In the genomic region with DNA sequence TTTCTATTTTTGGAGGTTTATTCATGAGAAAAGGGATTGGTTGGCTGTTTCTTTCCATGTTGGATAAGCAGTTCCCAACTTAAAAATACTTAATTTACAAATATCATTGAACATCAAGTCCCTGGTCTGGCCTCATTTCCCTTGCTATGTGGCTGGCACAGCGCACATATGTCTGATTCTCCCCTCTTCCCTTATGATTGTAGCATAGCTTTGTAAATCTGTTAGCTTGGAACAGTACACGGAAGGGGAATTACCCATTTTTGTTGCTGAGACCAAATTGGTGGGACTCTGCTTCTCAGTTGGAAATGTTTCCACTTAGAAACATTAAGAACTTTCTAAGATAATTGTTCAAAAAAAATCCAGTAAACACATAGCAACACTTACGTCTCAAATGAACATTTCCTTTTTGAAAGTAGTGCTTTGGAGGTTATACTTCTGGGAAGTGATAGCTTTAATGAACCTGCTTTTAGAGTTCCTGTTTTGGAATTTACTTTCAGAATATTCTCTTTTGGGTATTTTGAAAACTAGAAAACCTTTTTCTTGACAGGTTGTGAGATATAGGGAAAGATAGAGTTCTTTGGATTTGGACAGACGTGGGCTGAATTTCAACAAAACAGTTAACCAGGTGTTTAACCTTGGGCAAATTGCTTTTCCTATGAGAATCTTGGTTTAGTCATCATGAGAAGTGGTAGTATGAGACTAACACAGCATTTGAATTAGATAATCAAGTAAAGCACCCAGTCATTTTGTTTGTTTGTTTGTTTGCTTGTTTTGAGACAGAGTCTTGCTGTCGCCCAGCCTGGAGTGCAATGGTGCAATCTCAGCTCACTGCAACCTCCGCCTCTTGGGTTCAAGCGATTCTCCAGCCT, we compare ENCODE assay signal across 14 cellular contexts. TPM values are rescaled to one million over a fixed set of nuclear protein-coding genes. Genes with fewer than 3 reads are reported as not detected.
DNase-seq lines count a peak whose midpoint lies in the region; ATAC-seq lines count a peak whose summit lies in the region.
"Had no signal": no experiment of that assay in that cellular context is flagged by ENCODE, and none has a peak within 500 bp of the region (broad histone marks: within the 10 kb centered on the region; RNA-seq: fewer than 3 reads in every experiment).

No MANE protein-coding gene starts in this region.

- no peak for DNase-seq in activated T-helper 1 cell treated with anti-CD3 and anti-CD28 coated beads, Interleukin-12 subunit alpha, Interleukin-12 subunit beta, Interleukin-2, Interleukin-4 antibody, amounts not matched to agents 30 ng/mL and 10 ng/mL and 1 ng/mL, durations not matched to agents 14 hours and 24 hours and 36 hours (ENCODE audit: low spot score)
- no peak for DNase-seq in naive B cell
- DNase-seq in NCI-H1694 treated with DMSO at 0.1 percent for 48 hours (lab: John Stamatoyannopoulos, UW), result no peak
- DNase-seq in H4 (ENCODE audit: low spot score), result no peak
- no peak for DNase-seq in NCI-H446 (lab: John Stamatoyannopoulos, UW)
- DNase-seq in stimulated activated CD8-positive, alpha-beta memory T cell treated with anti-CD3 and anti-CD28 coated beads, Interleukin-4, amount 100 ng/mL, for 48 hours, result no peak
- DNase-seq: anterior cingulate cortex; Calu3; effector CD4-positive, alpha-beta T cell; stimulated activated CD4-positive, alpha-beta T cell treated with anti-CD3 and anti-CD28 coated beads, Interleukin-1b, Interleukin-23, amount 100 ng/mL, for 48 hours had no signal

- no peaks in the 10 kb centered on the region for H3K9me3 Mint-ChIP-seq in activated T-helper 1 cell treated with anti-CD3 and anti-CD28 coated beads, Interleukin-12 subunit alpha, Interleukin-12 subunit beta, Interleukin-2, Interleukin-4 antibody, amounts not matched to agents 30 ng/mL and 10 ng/mL and 1 ng/mL, durations not matched to agents 14 hours and 24 hours and 36 hours
- peaks cover 0 to 2% (median 0%) of the 10 kb centered on the region in 7 donors for H3K9me3 Mint-ChIP-seq in naive B cell

- peak overlapping the region; percentile 59 for H3K4me3 Mint-ChIP-seq in activated T-helper 1 cell treated with anti-CD3 and anti-CD28 coated beads, Interleukin-12 subunit alpha, Interleukin-12 subunit beta, Interleukin-2, Interleukin-4 antibody, amounts not matched to agents 30 ng/mL and 10 ng/mL and 1 ng/mL, durations not matched to agents 14 hours and 24 hours and 36 hours
- peak overlapping the region in 3 of 8 donors; percentile 23 to 37 (median 29) for H3K4me3 Mint-ChIP-seq in naive B cell

- no peaks in the 10 kb centered on the region for H3K9me3 ChIP-seq in BLaER1 treated with 17β-estradiol and CSF1 and Interleukin-3, amounts not matched to agents 10 nM and 100 nM (replicated peaks in 1 of 11)
- H3K9me3 ChIP-seq: HAP-1 had no signal

- H3K27ac ChIP-seq in BLaER1 treated with 17β-estradiol and CSF1 and Interleukin-3, amounts not matched to agents 10 nM and 100 nM, result peak overlapping the region in 6 of 11 experiments; percentile 15 to 56 (median 50); a peak in 8 of 22 replicates

- intact Hi-C loops in activated T-helper 1 cell treated with anti-CD3 and anti-CD28 coated beads, Interleukin-12 subunit alpha, Interleukin-12 subunit beta, Interleukin-2, Interleukin-4 antibody, amounts not matched to agents 30 ng/mL and 10 ng/mL and 1 ng/mL, durations not matched to agents 14 hours and 24 hours and 36 hours (cut with micrococcal nuclease), result loop anchor here (1.0 to 2.0 kb wide), 7 partner anchors 24 to 97 kb away; partner anchors contain the start of gene STIM2

- H3K4me3 ChIP-seq in BLaER1 treated with 17β-estradiol and CSF1 and Interleukin-3, amounts not matched to agents 10 nM and 100 nM, result peak overlapping the region in 1 of 10 experiments; percentile 14; a peak in 1 of 20 replicates
- H3K4me3 ChIP-seq: HAP-1, K562 had no signal

- H4K20me1 ChIP-seq in BLaER1 treated with 17β-estradiol and CSF1 and Interleukin-3, amounts not matched to agents 10 nM and 100 nM, result peaks cover 0 to 96% (median 68%) of the 10 kb centered on the region in 11 experiments; a peak in 11 of 22 replicates

- ATAC-seq in GM18511 (IDR thresholded peaks at IDR 0.05; ENCODE audit: unreplicated experiment) (peak; percentile 46), naive B cell (ENCODE audit: low read depth in 2 of 2) (peak; percentile 61 to 63)
- ATAC-seq: K562 had no signal

- H3K27ac Mint-ChIP-seq in activated T-helper 1 cell treated with anti-CD3 and anti-CD28 coated beads, Interleukin-12 subunit alpha, Interleukin-12 subunit beta, Interleukin-2, Interleukin-4 antibody, amounts not matched to agents 30 ng/mL and 10 ng/mL and 1 ng/mL, durations not matched to agents 14 hours and 24 hours and 36 hours, result peak overlapping the region; percentile 85
- H3K27ac Mint-ChIP-seq in naive B cell, result peak overlapping the region in 5 of 6 donors; percentile 29 to 84 (median 58)

- H3K36me3 Mint-ChIP-seq in activated T-helper 1 cell treated with anti-CD3 and anti-CD28 coated beads, Interleukin-12 subunit alpha, Interleukin-12 subunit beta, Interleukin-2, Interleukin-4 antibody, amounts not matched to agents 30 ng/mL and 10 ng/mL and 1 ng/mL, durations not matched to agents 14 hours and 24 hours and 36 hours (ENCODE audit: low read depth), result peaks cover 3% of the 10 kb centered on the region
- no peaks in the 10 kb centered on the region for H3K36me3 Mint-ChIP-seq in naive B cell

- H3K4me2 ChIP-seq in BLaER1 treated with 17β-estradiol and CSF1 and Interleukin-3, amounts not matched to agents 10 nM and 100 nM, result peak overlapping the region; percentile 27 to 83 (median 55)

- H3K4me1 Mint-ChIP-seq in activated T-helper 1 cell treated with anti-CD3 and anti-CD28 coated beads, Interleukin-12 subunit alpha, Interleukin-12 subunit beta, Interleukin-2, Interleukin-4 antibody, amounts not matched to agents 30 ng/mL and 10 ng/mL and 1 ng/mL, durations not matched to agents 14 hours and 24 hours and 36 hours (ENCODE audit: low read depth), result peaks cover 76% of the 10 kb centered on the region
- H3K4me1 Mint-ChIP-seq in naive B cell, result peaks cover 52 to 77% (median 70%) of the 10 kb centered on the region in 3 donors

- peaks cover 0 to 33% (median 10%) of the 10 kb centered on the region in 11 experiments; a peak in 11 of 22 replicates for H3K36me3 ChIP-seq in BLaER1 treated with 17β-estradiol and CSF1 and Interleukin-3, amounts not matched to agents 10 nM and 100 nM
- H3K36me3 ChIP-seq: HAP-1 had no signal

- peaks cover 36 to 59% (median 46%) of the 10 kb centered on the region in 10 experiments for H3K4me1 ChIP-seq in BLaER1 treated with 17β-estradiol and CSF1 and Interleukin-3, amounts not matched to agents 10 nM and 100 nM

- peak overlapping the region in 4 of 11 experiments; percentile 1 to 47 (median 24); a peak in 3 of 22 replicates for H3K9ac ChIP-seq in BLaER1 treated with 17β-estradiol and CSF1 and Interleukin-3, amounts not matched to agents 10 nM and 100 nM

- no peaks in the 10 kb centered on the region for H3K27me3 ChIP-seq in BLaER1 treated with 17β-estradiol and CSF1 and Interleukin-3, amounts not matched to agents 10 nM and 100 nM

- H3K27me3 Mint-ChIP-seq in activated T-helper 1 cell treated with anti-CD3 and anti-CD28 coated beads, Interleukin-12 subunit alpha, Interleukin-12 subunit beta, Interleukin-2, Interleukin-4 antibody, amounts not matched to agents 30 ng/mL and 10 ng/mL and 1 ng/mL, durations not matched to agents 14 hours and 24 hours and 36 hours (ENCODE audit: insufficient read depth), result no peaks in the 10 kb centered on the region
- no peaks in the 10 kb centered on the region for H3K27me3 Mint-ChIP-seq in naive B cell

RNA-seq across cellular contexts. Expression of gene STIM2, which starts 47.3 kb away (rescaled TPM):
- total RNA-seq in activated T-helper 1 cell treated with anti-CD3 and anti-CD28 coated beads, Interleukin-12 subunit alpha, Interleukin-12 subunit beta, Interleukin-2, Interleukin-4 antibody, amounts not matched to agents 30 ng/mL and 10 ng/mL and 1 ng/mL, durations not matched to agents 14 hours and 24 hours and 36 hours, result 54.1 and 55.6 TPM in 2 replicates
- polyA plus RNA-seq in naive B cell (ENCODE audit: low read depth in 6 of 6), result 10 to 100 TPM; 35.5 to 63.2 (median 46.0) TPM
- total RNA-seq in H4 (2014; rRNA removed; shearing (Covaris generic)), result 34.2 and 44.4 TPM in 2 replicates
